In the genomic region with DNA sequence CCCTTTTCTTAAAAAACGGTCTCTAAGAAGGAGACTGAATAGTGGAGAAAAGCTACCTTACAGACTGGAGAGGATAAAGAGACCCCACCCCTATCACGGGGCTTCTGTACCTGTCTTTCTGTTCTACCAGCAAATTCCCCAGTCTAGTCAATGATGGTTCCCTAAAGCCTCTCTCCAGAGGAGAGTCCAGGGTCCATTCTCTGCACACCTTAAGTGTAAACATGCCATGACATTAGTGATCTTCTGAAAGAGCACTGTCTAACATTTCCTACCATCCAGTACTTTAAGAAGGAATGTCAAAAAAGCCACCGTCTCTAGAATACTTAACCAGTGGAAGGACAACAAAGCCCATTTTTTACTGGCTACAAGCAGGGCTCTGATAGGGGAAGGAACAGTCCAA, we compare ENCODE assay signal across 20 cellular contexts. TPM values are rescaled to one million over a fixed set of nuclear protein-coding genes. Genes with fewer than 3 reads are reported as not detected.
DNase-seq lines count a peak whose midpoint lies in the region; ATAC-seq, FAIRE-seq and TF ChIP-seq lines count a peak whose summit lies in the region.
"Had no signal": no experiment of that assay in that cellular context is flagged by ENCODE, and none has a peak within 500 bp of the region (broad histone marks: within the 10 kb centered on the region; RNA-seq: fewer than 3 reads in every experiment).

No MANE protein-coding gene starts in this region.

- CTCF ChIA-PET in activated naive CD4-positive, alpha-beta T cell treated with anti-CD3 and anti-CD28 coated beads for 36 hours (lab: Charles Lee) = no interaction called here
- CTCF ChIA-PET in activated CD4-positive, alpha-beta memory T cell treated with anti-CD3 and anti-CD28 coated beads for 36 hours (lab: Charles Lee) = interaction anchor here (1.8 kb wide), 1 partner anchor 13 kb away, joined by 4 read pairs; no protein-coding TSS in a partner anchor

- H3K4me1 Mint-ChIP-seq in activated naive CD4-positive, alpha-beta T cell treated with anti-CD3 and anti-CD28 coated beads, Interleukin-2, amount 50 U/mL, for 24 hours = no peaks in the 10 kb centered on the region
- no peaks in the 10 kb centered on the region for H3K4me1 Mint-ChIP-seq in activated naive CD4-positive, alpha-beta T cell treated with anti-CD3 and anti-CD28 coated beads for 36 hours (ENCODE audit: low read depth)
- no peaks in the 10 kb centered on the region for H3K4me1 Mint-ChIP-seq in nephron progenitor cell
- H3K4me1 Mint-ChIP-seq in activated CD4-positive, alpha-beta memory T cell treated with anti-CD3 and anti-CD28 coated beads for 36 hours (ENCODE audit: low read depth) = no peaks in the 10 kb centered on the region

- POLR2A ChIA-PET in activated CD4-positive, alpha-beta memory T cell treated with anti-CD3 and anti-CD28 coated beads for 36 hours (lab: Charles Lee) = no interaction called here

- no peaks in the 10 kb centered on the region for H3K27me3 Mint-ChIP-seq in activated naive CD4-positive, alpha-beta T cell treated with anti-CD3 and anti-CD28 coated beads, Interleukin-2, amount 50 U/mL, for 24 hours
- no peaks in the 10 kb centered on the region for H3K27me3 Mint-ChIP-seq in activated naive CD4-positive, alpha-beta T cell treated with anti-CD3 and anti-CD28 coated beads for 36 hours (ENCODE audit: low read depth)
- no peaks in the 10 kb centered on the region for H3K27me3 Mint-ChIP-seq in nephron progenitor cell (ENCODE audit: low read depth, poor library complexity)
- no peaks in the 10 kb centered on the region for H3K27me3 Mint-ChIP-seq in activated CD4-positive, alpha-beta memory T cell treated with anti-CD3 and anti-CD28 coated beads for 36 hours
- H3K27me3 Mint-ChIP-seq: CD4-positive, alpha-beta T cell had no signal

- no peak for TF ChIP-seq CTCF in nephron progenitor cell (IDR thresholded peaks at IDR 0.05)

- no peak overlapping the region for H3K4me3 Mint-ChIP-seq in activated naive CD4-positive, alpha-beta T cell treated with anti-CD3 and anti-CD28 coated beads, Interleukin-2, amount 50 U/mL, for 24 hours
- H3K4me3 Mint-ChIP-seq in activated naive CD4-positive, alpha-beta T cell treated with anti-CD3 and anti-CD28 coated beads for 36 hours = no peak overlapping the region
- H3K4me3 Mint-ChIP-seq in nephron progenitor cell = no peak overlapping the region
- H3K4me3 Mint-ChIP-seq in activated CD4-positive, alpha-beta memory T cell treated with anti-CD3 and anti-CD28 coated beads for 36 hours = no peak overlapping the region
- H3K4me3 Mint-ChIP-seq: CD4-positive, alpha-beta T cell; HFFc6 had no signal

- no peak for FAIRE-seq in urothelium cell line (lab: Jason Lieb, UNC)
- FAIRE-seq: A549, GM12892, GM18507, HTR-8/SVneo had no signal

- ATAC-seq in left colon = peak; percentile 52
- no peak for ATAC-seq in HG03571 (IDR thresholded peaks at IDR 0.05; ENCODE audit: unreplicated experiment)
- ATAC-seq: A549, HCT116 had no signal

- peaks cover 19% of the 10 kb centered on the region for H3K36me3 Mint-ChIP-seq in activated naive CD4-positive, alpha-beta T cell treated with anti-CD3 and anti-CD28 coated beads, Interleukin-2, amount 50 U/mL, for 24 hours
- H3K36me3 Mint-ChIP-seq in activated naive CD4-positive, alpha-beta T cell treated with anti-CD3 and anti-CD28 coated beads for 36 hours (ENCODE audit: low read depth) = peaks cover 26% of the 10 kb centered on the region
- H3K36me3 Mint-ChIP-seq in nephron progenitor cell (ENCODE audit: low read depth) = peaks cover 52% of the 10 kb centered on the region
- H3K36me3 Mint-ChIP-seq in activated CD4-positive, alpha-beta memory T cell treated with anti-CD3 and anti-CD28 coated beads for 36 hours = peaks cover 37% of the 10 kb centered on the region

- H3K9me3 Mint-ChIP-seq in activated naive CD4-positive, alpha-beta T cell treated with anti-CD3 and anti-CD28 coated beads, Interleukin-2, amount 50 U/mL, for 24 hours = no peaks in the 10 kb centered on the region
- H3K9me3 Mint-ChIP-seq in activated naive CD4-positive, alpha-beta T cell treated with anti-CD3 and anti-CD28 coated beads for 36 hours = no peaks in the 10 kb centered on the region
- no peaks in the 10 kb centered on the region for H3K9me3 Mint-ChIP-seq in nephron progenitor cell
- H3K9me3 Mint-ChIP-seq in activated CD4-positive, alpha-beta memory T cell treated with anti-CD3 and anti-CD28 coated beads for 36 hours = no peaks in the 10 kb centered on the region
- H3K9me3 Mint-ChIP-seq: CD4-positive, alpha-beta T cell; HFFc6 had no signal

- H3K27ac Mint-ChIP-seq in activated naive CD4-positive, alpha-beta T cell treated with anti-CD3 and anti-CD28 coated beads, Interleukin-2, amount 50 U/mL, for 24 hours = peak overlapping the region; percentile 12
- no peak overlapping the region for H3K27ac Mint-ChIP-seq in activated naive CD4-positive, alpha-beta T cell treated with anti-CD3 and anti-CD28 coated beads for 36 hours
- H3K27ac Mint-ChIP-seq in nephron progenitor cell = peak overlapping the region; percentile 19
- no peak overlapping the region for H3K27ac Mint-ChIP-seq in activated CD4-positive, alpha-beta memory T cell treated with anti-CD3 and anti-CD28 coated beads for 36 hours
- H3K27ac Mint-ChIP-seq: CD4-positive, alpha-beta T cell; HFFc6 had no signal

- intact Hi-C loops in activated naive CD4-positive, alpha-beta T cell treated with anti-CD3 and anti-CD28 coated beads for 36 hours (cut with micrococcal nuclease) = no loop called here
- intact Hi-C loops in left colon (cut with DNase I, micrococcal nuclease) = no loop called here
- intact Hi-C loops in activated CD4-positive, alpha-beta memory T cell treated with anti-CD3 and anti-CD28 coated beads for 36 hours (cut with micrococcal nuclease) = no loop called here

- DNase-seq in activated naive CD4-positive, alpha-beta T cell treated with anti-CD3 and anti-CD28 coated beads for 36 hours = no peak
- DNase-seq in left colon (no peak), nephron progenitor cell (no peak), urothelium cell line (ENCODE audit: low spot score) (no peak)
- no peak for DNase-seq in activated CD4-positive, alpha-beta memory T cell treated with anti-CD3 and anti-CD28 coated beads for 36 hours
- DNase-seq: AML-193; CD4-positive, alpha-beta T cell; DMS153; DMS79; GDM1; GOT3; H7; HFFc6 had no signal

RNA-seq across cellular contexts. Expression of a gene that starts 17.0 kb away (rescaled TPM):
- 10 to 100 TPM; 37.0 to 41.1 TPM for total RNA-seq in activated naive CD4-positive, alpha-beta T cell treated with anti-CD3 and anti-CD28 coated beads for 36 hours
- total RNA-seq in left colon = 10 to 100 TPM; 27.9 to 30.0 TPM
- 10 to 100 TPM; 46.1 to 47.3 TPM for total RNA-seq in activated CD4-positive, alpha-beta memory T cell treated with anti-CD3 and anti-CD28 coated beads for 36 hours

Comparison
In these comparisons a context has a peak if more than half of its experiments do, and no peak if none do; other contexts are left out.
1. H3K27ac Mint-ChIP-seq: peak in activated naive CD4-positive, alpha-beta T cell treated with anti-CD3 and anti-CD28 coated beads, Interleukin-2, amount 50 U/mL, for 24 hours (single experiment) and nephron progenitor cell (single experiment); none in activated naive CD4-positive, alpha-beta T cell treated with anti-CD3 and anti-CD28 coated beads for 36 hours (single experiment) and activated CD4-positive, alpha-beta memory T cell treated with anti-CD3 and anti-CD28 coated beads for 36 hours (single experiment).